ENCODE assay signal across 16 cellular contexts in genomic region chr11:75264356-75264755, GRCh38. TPM values are rescaled to one million over a fixed set of nuclear protein-coding genes. Genes with fewer than 3 reads are reported as not detected.
DNase-seq lines count a peak whose midpoint lies in the region; ATAC-seq, FAIRE-seq and TF ChIP-seq lines count a peak whose summit lies in the region.
"Had no signal": no experiment of that assay in that cellular context is flagged by ENCODE, and none has a peak within 500 bp of the region (broad histone marks: within the 10 kb centered on the region; RNA-seq: fewer than 3 reads in every experiment).

No MANE protein-coding gene starts in this region.

- no peaks in the 10 kb centered on the region for H4K20me1 ChIP-seq in HepG2 (ENCODE audit: insufficient read depth, low read length)
- H4K20me1 ChIP-seq in OCI-LY7 (ENCODE audit: insufficient read depth, low read length), result no peaks in the 10 kb centered on the region

- FAIRE-seq in HepG2 (lab: Jason Lieb, UNC), result no peak
- FAIRE-seq: H1 had no signal

- H3K4me3 ChIP-seq in right lobe of liver, result no peak overlapping the region
- H3K4me3 ChIP-seq in HepG2 (replicated peaks in 1 of 3; ENCODE audit: insufficient read depth in 1 of 3, low read depth in 2 of 3, low read length in 3 of 3), result no peak overlapping the region
- no peak overlapping the region for H3K4me3 ChIP-seq in OCI-LY7 (ENCODE audit: low read depth, low read length, poor library complexity, severe bottlenecking)
- H3K4me3 ChIP-seq: thyroid gland had no signal

- H3K36me3 ChIP-seq in right lobe of liver (peaks cover 0 to 4% (median 0%) of the 10 kb centered on the region in 4 donors), HepG2 (replicated peaks in 1 of 2; ENCODE audit: control insufficient read depth in 1 of 2, insufficient read depth in 2 of 2, low read length in 2 of 2) (peaks cover 2 to 6% of the 10 kb centered on the region in 2 experiments; a peak in 1 of 5 replicates), OCI-LY7 (ENCODE audit: insufficient read depth, low read length) (no peaks in the 10 kb centered on the region)
- H3K36me3 ChIP-seq: thyroid gland had no signal

- TF ChIP-seq POLR2A in right lobe of liver (IDR thresholded peaks at IDR 0.05) (no peak), HepG2 (IDR thresholded peaks at IDR 0.05; ENCODE audit: insufficient read depth in 1 of 2, low read depth in 2 of 2, low read length in 2 of 2) (no peak)

- H3K27ac ChIP-seq in right lobe of liver (no peak overlapping the region), HepG2 (ENCODE audit: extremely low read length, insufficient read depth, low read length) (no peak overlapping the region), OCI-LY7 (ENCODE audit: low read depth, low read length, poor library complexity, severe bottlenecking) (no peak overlapping the region)
- H3K27ac ChIP-seq: thyroid gland had no signal

- TF ChIP-seq EP300 in HepG2 (IDR thresholded peaks at IDR 0.05; ENCODE audit: low read depth in 2 of 2, low read length in 2 of 2), result no peak
- no peak for TF ChIP-seq EP300 in HepG2 (CRISPR knock-in tag; IDR thresholded peaks at IDR 0.05; ENCODE audit: borderline replicate concordance)

- no peak overlapping the region for H3K4me2 ChIP-seq in HepG2 (ENCODE audit: low read depth, low read length)
- H3K4me2 ChIP-seq in OCI-LY7 (ENCODE audit: low read length), result no peak overlapping the region

- in situ Hi-C loops in HepG2 (cut with HindIII; ENCODE audit: extremely low pct_ligation_motif_present, low pct_unique_long_range_greater_than_20kb), result no loop called here

- no peak for TF ChIP-seq CTCF in right lobe of liver (IDR thresholded peaks at IDR 0.05)
- TF ChIP-seq CTCF in HepG2 (CRISPR knock-in tag; IDR thresholded peaks at IDR 0.05), result no peak
- no peak for TF ChIP-seq CTCF in OCI-LY7 (conservative IDR thresholded peaks at IDR 0.05; ENCODE audit: low read length)

- BruUV-seq in HepG2 (replicated peaks; lab: Mats Ljungman, UMichigan), result no TSS peak
- BruUV-seq in OCI-LY7 (replicated peaks; lab: Mats Ljungman, UMichigan), result no TSS peak

- no peaks in the 10 kb centered on the region for H3K9me2 ChIP-seq in OCI-LY7 (ENCODE audit: insufficient read depth, low read length)

- POLR2A ChIA-PET in HepG2 (lab: Yijun Ruan, JAX) (interaction anchor here (1.3 kb wide), 1 partner anchor 88 kb away, joined by 3 read pairs; no protein-coding TSS in a partner anchor), OCI-LY7 (lab: Charles Lee) (no interaction called here)

- CTCF ChIA-PET in HepG2 (lab: Yijun Ruan, JAX; ENCODE audit: low intra/inter-chr PET ratio, low total read pairs) (no interaction called here), OCI-LY7 (lab: Charles Lee; ENCODE audit: unreplicated experiment) (no interaction called here)

- H3K79me2 ChIP-seq in HepG2 (ENCODE audit: insufficient read depth, low read length), result no peaks in the 10 kb centered on the region
- H3K79me2 ChIP-seq in OCI-LY7 (ENCODE audit: insufficient read depth, low read depth, low read length), result no peaks in the 10 kb centered on the region

- H3K27ac Mint-ChIP-seq in memory B cell, result peak overlapping the region; percentile 11
- H3K27ac Mint-ChIP-seq: nephron, WTC11 had no signal

- no peaks in the 10 kb centered on the region for H3K27me3 Mint-ChIP-seq in memory B cell

- no peak overlapping the region for H3K9ac ChIP-seq in HepG2 (ENCODE audit: insufficient read depth, low read depth, low read length)

- no peaks in the 10 kb centered on the region for H3K9me3 Mint-ChIP-seq in memory B cell
- H3K9me3 Mint-ChIP-seq: nephron, WTC11 had no signal

- no peaks in the 10 kb centered on the region for H3K36me3 Mint-ChIP-seq in memory B cell

- H3K9me3 ChIP-seq in right lobe of liver, result no peaks in the 10 kb centered on the region
- no peaks in the 10 kb centered on the region for H3K9me3 ChIP-seq in HepG2 (ENCODE audit: low read length)
- H3K9me3 ChIP-seq in OCI-LY7 (ENCODE audit: low read length), result no peaks in the 10 kb centered on the region
- H3K9me3 ChIP-seq: thyroid gland had no signal

- no peak for TF ChIP-seq RAD21 in HepG2 (CRISPR knock-in tag; IDR thresholded peaks at IDR 0.05)

- peaks cover 37% of the 10 kb centered on the region for H3K4me1 Mint-ChIP-seq in memory B cell
- H3K4me1 Mint-ChIP-seq: nephron had no signal

- intact Hi-C loops in right lobe of liver (cut with DNase I), result no loop called here
- intact Hi-C loops in HepG2 (cut with micrococcal nuclease; ENCODE audit: unreplicated experiment), result no loop called here
- intact Hi-C loops in OCI-LY7 (cut with micrococcal nuclease; ENCODE audit: unreplicated experiment), result no loop called here

- H2AFZ ChIP-seq in HepG2 (ENCODE audit: low read length), result no peak overlapping the region
- H2AFZ ChIP-seq in OCI-LY7 (ENCODE audit: low read length), result no peak overlapping the region

- ATAC-seq in right lobe of liver (peak in 1 of 4 donors; percentile 1), HepG2 (no peak), memory B cell (ENCODE audit: low read depth) (no peak), HG02623 (IDR thresholded peaks at IDR 0.05; ENCODE audit: unreplicated experiment) (no peak), GM21447 (IDR thresholded peaks at IDR 0.05; ENCODE audit: unreplicated experiment) (no peak), GM21786 (IDR thresholded peaks at IDR 0.05; ENCODE audit: unreplicated experiment) (no peak)
- ATAC-seq: left ventricle myocardium superior, WTC11 had no signal

- H3K27me3 ChIP-seq in right lobe of liver (no peaks in the 10 kb centered on the region), HepG2 (ENCODE audit: control insufficient read depth in 1 of 2, insufficient read depth in 2 of 2, low read length in 2 of 2) (peaks cover 0 to 5% of the 10 kb centered on the region in 2 experiments; a peak in 1 of 5 replicates)
- H3K27me3 ChIP-seq: thyroid gland had no signal

- DNase-seq in right lobe of liver, result peak in 2 of 3 donors; percentile 30
- DNase-seq in HepG2 (ENCODE audit: low spot score), result no peak
- peak; percentile 3 for DNase-seq in activated naive CD4-positive, alpha-beta T cell treated with anti-CD3 and anti-CD28 coated beads, Interleukin-2, amount 50 U/mL, for 16 hours
- no peak for DNase-seq in memory B cell (ENCODE audit: low spot score in 2 of 2)
- DNase-seq in OCI-LY7 (ENCODE audit: low spot score), result no peak
- DNase-seq: DMS79 treated with DMSO at 0.1 percent for 48 hours; left ventricle myocardium superior; RPMI8226; stimulated activated CD4-positive, alpha-beta T cell treated with anti-CD3 and anti-CD28 coated beads, Interleukin-2, amount 100 ng/mL, for 24 hours; thyroid gland had no signal

- H3K4me3 Mint-ChIP-seq in memory B cell, result no peak overlapping the region
- H3K4me3 Mint-ChIP-seq: nephron, WTC11 had no signal

- H3K4me1 ChIP-seq in right lobe of liver (no peaks in the 10 kb centered on the region), HepG2 (ENCODE audit: insufficient read depth, low read length) (peaks cover 26% of the 10 kb centered on the region), OCI-LY7 (ENCODE audit: insufficient read depth, low read length, poor library complexity, severe bottlenecking) (peaks cover 13% of the 10 kb centered on the region)
- H3K4me1 ChIP-seq: thyroid gland had no signal

TF ChIP-seq in HepG2, 621 proteins besides CTCF, POLR2A, EP300 and RAD21 (continues in another document):
- TF ChIP-seq ZNF383 (CRISPR knock-in tag; IDR thresholded peaks at IDR 0.05; ENCODE audit: borderline replicate concordance) (no peak), NR1H2 (CRISPR knock-in tag; IDR thresholded peaks at IDR 0.05; ENCODE audit: borderline replicate concordance, low read depth) (no peak), HNF4A (CRISPR knock-in tag; IDR thresholded peaks at IDR 0.05) (no peak), NR2F2 (IDR thresholded peaks at IDR 0.05; ENCODE audit: borderline replicate concordance, low read depth) (no peak), ZNF850 (CRISPR knock-in tag; conservative IDR thresholded peaks at IDR 0.05) (no peak), ZNF367 (CRISPR knock-in tag; IDR thresholded peaks at IDR 0.05; ENCODE audit: borderline replicate concordance) (no peak)

RNA-seq across cellular contexts. Expression of gene TPBGL, which starts 23.8 kb away (rescaled TPM):
- not detected for total RNA-seq in right lobe of liver
- total RNA-seq in HepG2 (2016; rRNA removed; fragmentation: Illumina TruSeq; extraction: Trizol), result not detected in 2 replicates
- not detected in 2 replicates for total RNA-seq in HepG2 (2016; cell fraction: cytosol; rRNA removed; fragmentation: Illumina TruSeq; extraction: Trizol; ENCODE audit: low read depth)
- not detected in 2 replicates for total RNA-seq in HepG2 (2016; cell fraction: insoluble cytoplasmic fraction; rRNA removed; fragmentation: Illumina TruSeq; extraction: Trizol)
- not detected in 2 replicates for total RNA-seq in HepG2 (2016; cell fraction: membrane; rRNA removed; fragmentation: Illumina TruSeq; extraction: Trizol)
- total RNA-seq in HepG2 (2016; cell fraction: nucleus; rRNA removed; fragmentation: Illumina TruSeq; extraction: Trizol), result not detected in 2 replicates
- not detected in 2 replicates for polyA plus RNA-seq in HepG2 (2011; rRNA removed)
- polyA plus RNA-seq in HepG2 (2011; cell fraction: cytosol; rRNA removed), result not detected in 2 replicates
- polyA plus RNA-seq in HepG2 (2011; cell fraction: nucleus; rRNA removed), result 0.05 TPM in 1 of 2 replicates, not detected in the other
- polyA plus RNA-seq in HepG2 (2012), result not detected in 2 replicates
- not detected in 2 replicates for polyA plus RNA-seq in HepG2 (2016; cell fraction: cytosol; fragmentation: Illumina TruSeq; extraction: Trizol; ENCODE audit: low read depth)
- not detected in 2 replicates for polyA plus RNA-seq in HepG2 (2016; cell fraction: insoluble cytoplasmic fraction; fragmentation: Illumina TruSeq; extraction: Trizol; ENCODE audit: low read depth)
- 0.07 and 0.18 TPM in 2 replicates for polyA plus RNA-seq in HepG2 (2016; cell fraction: membrane; fragmentation: Illumina TruSeq; extraction: Trizol; ENCODE audit: low read depth)
- polyA plus RNA-seq in HepG2 (2016; cell fraction: nucleus; fragmentation: Illumina TruSeq; extraction: Trizol; ENCODE audit: insufficient read depth, low read depth), result not detected in 2 replicates
- polyA minus RNA-seq in HepG2 (2011; rRNA and poly(A)+ RNA removed; ENCODE audit: low replicate concordance), result not detected in 2 replicates
- polyA minus RNA-seq in HepG2 (2011; cell fraction: cytosol; rRNA and poly(A)+ RNA removed), result not detected in 2 replicates
- 0.12 TPM in 1 of 2 replicates, not detected in the other for polyA minus RNA-seq in HepG2 (2011; cell fraction: nucleus; rRNA and poly(A)+ RNA removed)
- total RNA-seq in OCI-LY7 (2014; rRNA removed; shearing (Covaris generic)), result not detected in 2 replicates
- total RNA-seq in OCI-LY7 (2022), result not detected in 2 replicates
- total RNA-seq: left ventricle myocardium superior had no signal

Comparison
In these comparisons a context has a peak if more than half of its experiments do, and no peak if none do; other contexts are left out.
1. DNase-seq: peak in right lobe of liver (2 of 3) and activated naive CD4-positive, alpha-beta T cell treated with anti-CD3 and anti-CD28 coated beads, Interleukin-2, amount 50 U/mL, for 16 hours (single experiment); none in HepG2 (single experiment), memory B cell (0 of 2) and OCI-LY7 (single experiment).